29 cellular contexts compared by ENCODE assay signal in genomic region chr10:66869635-66870034, GRCh38. TPM values are rescaled to one million over a fixed set of nuclear protein-coding genes. Genes with fewer than 3 reads are reported as not detected.
"Had no signal": no experiment of that assay in that cellular context is flagged by ENCODE, and none has a peak within 500 bp of the region (broad histone marks: within the 10 kb centered on the region; RNA-seq: fewer than 3 reads in every experiment).

No MANE protein-coding gene starts in this region.

- H3K4me1 ChIP-seq: esophagus squamous epithelium, left lung, lower lobe of right lung had no signal

- H3K27me3 ChIP-seq: esophagus squamous epithelium, gastrocnemius medialis, heart right ventricle, left lung had no signal

- H3K4me3 ChIP-seq: coronary artery, esophagus squamous epithelium, gastrocnemius medialis, heart right ventricle, left lung, lower lobe of right lung, mucosa of descending colon had no signal

- H3K27ac ChIP-seq: coronary artery, epithelial cell of prostate, esophagus squamous epithelium, gastrocnemius medialis, heart right ventricle, left lung, lower lobe of right lung had no signal

- H3K9me3 ChIP-seq: esophagus squamous epithelium, gastrocnemius medialis, heart right ventricle, left lung, lower lobe of right lung, mucosa of descending colon had no signal

- ATAC-seq: effector memory CD8-positive, alpha-beta T cell; esophagus mucosa; gastrocnemius medialis; left cardiac atrium; left lung; left ventricle myocardium superior; lower lobe of right lung; mucosa of descending colon; naive thymus-derived CD4-positive, alpha-beta T cell had no signal

- DNase-seq: effector CD8-positive, alpha-beta T cell; effector memory CD8-positive, alpha-beta T cell; endodermal cell; erythroblast; esophagus squamous epithelium; foreskin fibroblast; foreskin melanocyte; gastrocnemius medialis; glutamatergic neuron; head of caudate nucleus; heart right ventricle; hippocampal formation; left cardiac atrium; left lung; left ventricle myocardium superior; lower lobe of right lung; mesenchymal stem cell; mucosa of descending colon; naive thymus-derived CD4-positive, alpha-beta T cell had no signal

- H3K36me3 ChIP-seq: esophagus squamous epithelium, gastrocnemius medialis, heart right ventricle, left lung, lower lobe of right lung had no signal

RNA-seq across cellular contexts. Expression of gene LRRTM3, which starts 56.2 kb away (rescaled TPM):
- total RNA-seq: dermis microvascular lymphatic vessel endothelial cell; endodermal cell; esophagus mucosa; gastrocnemius medialis; glomerular endothelial cell; heart right ventricle; kidney epithelial cell; left cardiac atrium; left lung; left ventricle myocardium superior; lower leg skin; lower lobe of right lung; lung microvascular endothelial cell; mesenteric fat pad; naive thymus-derived CD4-positive, alpha-beta T cell had no signal
- polyA plus RNA-seq: heart right ventricle; keratinocyte; naive thymus-derived CD4-positive, alpha-beta T cell had no signal
